In the genomic region with DNA sequence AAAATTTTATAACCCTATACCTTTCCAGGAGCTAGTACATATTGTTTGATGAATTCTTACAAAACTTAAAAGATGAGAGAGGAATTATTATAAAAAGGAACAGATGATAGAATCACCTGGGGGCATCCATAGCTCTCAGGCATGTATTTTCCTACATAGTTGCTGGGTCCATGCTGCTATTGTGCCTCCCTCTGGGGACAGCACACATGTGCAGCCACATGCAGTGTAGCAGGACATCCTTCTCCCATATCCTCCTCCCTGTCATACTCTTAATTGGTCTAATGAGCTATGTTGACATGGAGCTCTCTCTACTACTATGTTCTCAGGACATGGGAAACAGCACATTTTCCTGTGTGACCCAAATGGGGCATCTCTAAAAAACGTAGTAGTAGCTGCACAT, we compare ENCODE assay signal across 15 cellular contexts.
DNase-seq lines count a peak whose midpoint lies in the region; TF ChIP-seq lines count a peak whose summit lies in the region.
"Had no signal": no experiment of that assay in that cellular context is flagged by ENCODE, and none has a peak within 500 bp of the region (broad histone marks: within the 10 kb centered on the region; RNA-seq: fewer than 3 reads in every experiment).

No MANE protein-coding gene starts in this region.

- H4K20me1 ChIP-seq in Loucy (ENCODE audit: insufficient read depth, low read length, poor library complexity, severe bottlenecking), result no peaks in the 10 kb centered on the region

- no peaks in the 10 kb centered on the region for H3K9me2 ChIP-seq in Loucy (replicated peaks; ENCODE audit: low read depth, low read length)

- WGBS in endodermal cell (ENCODE audit: insufficient coverage in 1 of 2, insufficient read length in 1 of 2), 2 experiments, result 84 to 86% methylated on average over 1 of the region's 1 CpG

- no peaks in the 10 kb centered on the region for H3F3A ChIP-seq in Loucy (ENCODE audit: low read depth)

- H3K4me1 ChIP-seq in A673 (ENCODE audit: insufficient read depth, low read length, poor library complexity, severe bottlenecking) (peaks cover 3% of the 10 kb centered on the region), Loucy (ENCODE audit: insufficient read depth, low read length, poor library complexity, severe bottlenecking) (peaks cover 5% of the 10 kb centered on the region), endodermal cell (ENCODE audit: control insufficient read depth, insufficient read depth, low read length) (no peaks in the 10 kb centered on the region)

- H3K27me3 Mint-ChIP-seq in endodermal cell (ENCODE audit: insufficient read depth), result no peaks in the 10 kb centered on the region

- H3K79me2 ChIP-seq in Loucy (ENCODE audit: insufficient read depth, low read length), result no peaks in the 10 kb centered on the region

- BruUV-seq in A673 (replicated peaks; lab: Mats Ljungman, UMichigan), result no TSS peak

- H3K27ac ChIP-seq in A673 (ENCODE audit: low read depth, low read length, poor library complexity, severe bottlenecking) (no peak overlapping the region), endodermal cell (ENCODE audit: low read depth, low read length) (no peak overlapping the region)
- H3K27ac ChIP-seq: KMS-11 had no signal

- TF ChIP-seq CTCF in A673 (conservative IDR thresholded peaks at IDR 0.05; ENCODE audit: low read depth, low read length) (0 out of 2 replicates have a peak, but pooled peaks have one; percentile 28), GM13977 (IDR thresholded peaks at IDR 0.05; ENCODE audit: extremely low read depth, insufficient read depth, missing control alignments) (peak; percentile 41), Loucy (conservative IDR thresholded peaks at IDR 0.05; ENCODE audit: low read length) (peak; percentile 47), endodermal cell (conservative IDR thresholded peaks at IDR 0.05) (peak; percentile 50)

- DNase-seq in A673 (ENCODE audit: low spot score) (no peak), GM13977 (ENCODE audit: low spot score) (no peak), endodermal cell (no peak), NCI-H82 treated with DMSO at 0.1 percent for 48 hours (lab: John Stamatoyannopoulos, UW; ENCODE audit: unreplicated experiment) (no peak), NCI-H146 (lab: John Stamatoyannopoulos, UW) (no peak), NCI-H2029 treated with DMSO at 0.1 percent for 48 hours (lab: John Stamatoyannopoulos, UW) (no peak), NOMO-1 (lab: John Stamatoyannopoulos, UW; ENCODE audit: unreplicated experiment in 2 of 2) (no peak)
- DNase-seq: C1 segment of cervical spinal cord, GF-D8, NCI-H1105 treated with DMSO at 0.1 percent for 48 hours, NCI-H187, NCI-H446 had no signal

- CTCF ChIA-PET in A673 (lab: Charles Lee), result no interaction called here

- H3K4me3 Mint-ChIP-seq in endodermal cell, result no peak overlapping the region
- H3K4me3 Mint-ChIP-seq: GM23338 had no signal

- no peak overlapping the region for H2AFZ ChIP-seq in Loucy (ENCODE audit: low read length)
- H2AFZ ChIP-seq: GM23338 had no signal

- H3K4me3 ChIP-seq in A673 (ENCODE audit: low read depth, low read length, poor library complexity, severe bottlenecking) (no peak overlapping the region), Loucy (ENCODE audit: low read length, poor library complexity, severe bottlenecking) (no peak overlapping the region), endodermal cell (ENCODE audit: low read length) (no peak overlapping the region)
- H3K4me3 ChIP-seq: GM23338 had no signal

- intact Hi-C loops in A673 (cut with micrococcal nuclease; ENCODE audit: unreplicated experiment), result no loop called here

- no peak overlapping the region for H3K9ac ChIP-seq in Loucy (ENCODE audit: low read depth, low read length, poor library complexity, severe bottlenecking)
- no peak overlapping the region for H3K9ac ChIP-seq in endodermal cell (ENCODE audit: extremely low read depth, low read length, poor library complexity, severe bottlenecking)
- H3K9ac ChIP-seq: KMS-11 had no signal

- H3K9me3 Mint-ChIP-seq in endodermal cell, result no peaks in the 10 kb centered on the region
- H3K9me3 Mint-ChIP-seq: GM23338 had no signal

- H3K9me3 ChIP-seq in A673 (ENCODE audit: low read depth, low read length, poor library complexity, severe bottlenecking) (no peaks in the 10 kb centered on the region), Loucy (ENCODE audit: insufficient read depth, low read depth, low read length) (no peaks in the 10 kb centered on the region), endodermal cell (ENCODE audit: control insufficient read depth, low read length) (no peaks in the 10 kb centered on the region)

- no peaks in the 10 kb centered on the region for H3K36me3 Mint-ChIP-seq in endodermal cell (ENCODE audit: low read depth)

- POLR2A ChIA-PET in A673 (lab: Charles Lee; ENCODE audit: low non-redundant PET), result interaction anchor here (0.6 kb wide), 1 partner anchor 1326 kb away, joined by 4 read pairs; no protein-coding TSS in a partner anchor

- no peak overlapping the region for H3K4me2 ChIP-seq in Loucy (ENCODE audit: low read depth, low read length, poor library complexity, severe bottlenecking)
- H3K4me2 ChIP-seq: GM23338, KMS-11 had no signal

- in situ Hi-C loops in GM13977 (cut with MboI; ENCODE audit: low pct_unique_long_range_greater_than_20kb, low sequenced_read_pairs, unreplicated experiment), result no loop called here

- peaks cover 2% of the 10 kb centered on the region for H3K4me1 Mint-ChIP-seq in endodermal cell

- H3K27me3 ChIP-seq in A673 (replicated peaks; ENCODE audit: insufficient read depth, low read depth, low read length, poor library complexity) (no peaks in the 10 kb centered on the region), Loucy (ENCODE audit: insufficient read depth, low read length, poor library complexity, severe bottlenecking) (no peaks in the 10 kb centered on the region), endodermal cell (ENCODE audit: control insufficient read depth, insufficient read depth, low read length, poor library complexity, severe bottlenecking) (no peaks in the 10 kb centered on the region)

- no peak overlapping the region for H3K27ac Mint-ChIP-seq in endodermal cell
- H3K27ac Mint-ChIP-seq: GM23338 had no signal

- H3K36me3 ChIP-seq in A673 (ENCODE audit: insufficient read depth, low read length, poor library complexity, severe bottlenecking) (no peaks in the 10 kb centered on the region), Loucy (ENCODE audit: insufficient read depth, low read length) (no peaks in the 10 kb centered on the region), endodermal cell (ENCODE audit: control insufficient read depth, insufficient read depth, low read length) (no peaks in the 10 kb centered on the region)
